In the genomic region with DNA sequence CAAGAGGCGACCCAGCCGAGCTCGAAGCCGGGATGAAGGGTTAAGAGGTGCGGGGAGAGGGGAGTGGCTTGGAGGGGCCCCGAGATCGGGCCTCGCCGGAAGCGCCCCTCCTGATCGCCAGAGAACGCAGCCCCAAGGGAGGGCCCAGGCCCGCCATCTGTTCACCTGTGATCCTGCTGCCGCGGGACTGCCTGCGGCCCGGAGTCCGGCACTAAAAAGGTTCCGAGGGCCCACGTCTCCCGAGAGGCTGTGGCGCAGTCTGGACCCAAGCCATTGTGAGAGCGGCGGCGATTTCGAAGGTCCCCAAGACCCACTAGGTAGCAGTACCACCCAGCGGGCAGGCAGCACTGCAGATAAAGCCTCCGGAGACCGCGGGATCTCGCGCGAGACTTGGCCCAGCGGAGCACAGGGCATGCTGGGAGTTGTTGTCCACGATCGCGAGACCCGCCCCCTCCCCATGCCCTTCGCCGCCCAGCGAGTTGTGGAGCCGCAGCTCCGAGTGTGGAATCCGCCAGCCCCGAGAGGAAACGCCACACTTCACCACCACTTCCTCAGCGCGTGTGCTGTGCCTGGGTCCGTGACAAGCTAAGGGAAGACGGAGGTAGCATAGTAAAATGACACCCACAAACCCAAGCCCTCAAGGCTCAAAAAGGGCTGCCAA, we compare ENCODE assay signal across 8 cellular contexts. TPM values are rescaled to one million over a fixed set of nuclear protein-coding genes. Genes with fewer than 3 reads are reported as not detected.
DNase-seq lines count a peak whose midpoint lies in the region; TF ChIP-seq lines count a peak whose summit lies in the region.

A gene with protein sequence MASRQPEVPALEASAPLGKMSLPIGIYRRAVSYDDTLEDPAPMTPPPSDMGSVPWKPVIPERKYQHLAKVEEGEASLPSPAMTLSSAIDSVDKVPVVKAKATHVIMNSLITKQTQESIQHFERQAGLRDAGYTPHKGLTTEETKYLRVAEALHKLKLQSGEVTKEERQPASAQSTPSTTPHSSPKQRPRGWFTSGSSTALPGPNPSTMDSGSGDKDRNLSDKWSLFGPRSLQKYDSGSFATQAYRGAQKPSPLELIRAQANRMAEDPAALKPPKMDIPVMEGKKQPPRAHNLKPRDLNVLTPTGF (minus strand): TSS at position 328 of the 661 bp plus-strand sequence. CDS start 2,256 bp downstream, outside the sequence.

- H3K4me3 Mint-ChIP-seq in neural progenitor cell = peak within 1 kb of the TSS; percentile 97

- H3K36me3 Mint-ChIP-seq in neural progenitor cell = peaks cover 13% of the 10 kb centered on the region

- TF ChIP-seq CTCF in MM.1S (IDR thresholded peaks at IDR 0.05; ENCODE audit: low read length) (peak; percentile 36), foreskin fibroblast (IDR thresholded peaks at IDR 0.05; ENCODE audit: low read depth, low read length) (no peak), neural progenitor cell (IDR thresholded peaks at IDR 0.05) (peak; percentile 10)

- H3K9me3 Mint-ChIP-seq in neural progenitor cell = no peaks in the 10 kb centered on the region

- 0 out of 2 replicates have a peak, but pooled peaks cover 5% of the 10 kb centered on the region for H3K4me1 ChIP-seq in MM.1S (ENCODE audit: low read length)
- no peaks in the 10 kb centered on the region for H3K4me1 ChIP-seq in neural progenitor cell

- H3F3A ChIP-seq in MM.1S (ENCODE audit: insufficient read depth, low read length) (no peaks in the 10 kb centered on the region; the same call in 1 of the 2 replicates), neural progenitor cell (ENCODE audit: low read depth) (no peaks in the 10 kb centered on the region)

- H3K4me2 ChIP-seq in MM.1S (ENCODE audit: low read depth, low read length) (peak within 1 kb of the TSS; percentile 77), neural progenitor cell (peak within 1 kb of the TSS; percentile 75)

- H3K9me2 ChIP-seq in MM.1S (replicated peaks; ENCODE audit: insufficient read depth, low read length) = no peaks in the 10 kb centered on the region

- peaks cover 8% of the 10 kb centered on the region for H3K27me3 Mint-ChIP-seq in neural progenitor cell (ENCODE audit: insufficient read depth, low read depth)

- H3K9ac ChIP-seq in MM.1S (ENCODE audit: low read length) (peak within 1 kb of the TSS; percentile 79), neural progenitor cell (peak within 1 kb of the TSS; percentile 84)

- H3K36me3 ChIP-seq in MM.1S (replicated peaks; ENCODE audit: insufficient read depth, low read length) = no peaks in the 10 kb centered on the region
- no peaks in the 10 kb centered on the region for H3K36me3 ChIP-seq in neural progenitor cell

- peak; percentile 60 for DNase-seq in GF-D8 (lab: John Stamatoyannopoulos, UW)
- DNase-seq in HCEC 1CT = peak; percentile 82
- DNase-seq in MM.1S = peak; percentile 95
- DNase-seq in SIG-M5 (lab: John Stamatoyannopoulos, UW) = peak; percentile 30
- DNase-seq in activated gamma-delta T cell treated with Interleukin-2 at 50 U/mL for 16 hours = peak; percentile 93
- DNase-seq in foreskin fibroblast = peak; percentile 89 to 96
- DNase-seq in neural progenitor cell (ENCODE audit: low spot score) = peak; percentile 92
- peak; percentile 81 for DNase-seq in stromal cell of bone marrow (ENCODE audit: low read depth)

- H4K20me1 ChIP-seq in MM.1S (ENCODE audit: insufficient read depth, low read length) (no peaks in the 10 kb centered on the region), neural progenitor cell (ENCODE audit: low read depth) (peaks cover 43% of the 10 kb centered on the region)

- H2AFZ ChIP-seq in MM.1S (ENCODE audit: low read length) = peak within 1 kb of the TSS; percentile 86
- H2AFZ ChIP-seq in neural progenitor cell (replicated peaks) = peak within 1 kb of the TSS; percentile 82

- H3K4me3 ChIP-seq in MM.1S (ENCODE audit: low read length) (peak within 1 kb of the TSS; percentile 95), foreskin fibroblast (ENCODE audit: low read depth in 1 of 2, low read length in 2 of 2) (peak within 1 kb of the TSS; percentile 93 to 95), neural progenitor cell (peak within 1 kb of the TSS; percentile 90)

- peak within 1 kb of the TSS; percentile 96 for H3K27ac Mint-ChIP-seq in neural progenitor cell

- H3K79me2 ChIP-seq in MM.1S (ENCODE audit: low read length) (peaks cover 30% of the 10 kb centered on the region), neural progenitor cell (ENCODE audit: low read depth) (peaks cover 48% of the 10 kb centered on the region)

- H3K9me3 ChIP-seq in MM.1S (replicated peaks; ENCODE audit: insufficient read depth, low read length) (no peaks in the 10 kb centered on the region), neural progenitor cell (ENCODE audit: low read depth) (no peaks in the 10 kb centered on the region)

- no peak within 1 kb of the TSS for H3K27ac ChIP-seq in MM.1S (ENCODE audit: low read length)
- H3K27ac ChIP-seq in neural progenitor cell = no peak within 1 kb of the TSS

- H3K27me3 ChIP-seq in MM.1S (replicated peaks; ENCODE audit: insufficient read depth, low read length) = peaks cover 17% of the 10 kb centered on the region
- H3K27me3 ChIP-seq in neural progenitor cell = peaks cover 50% of the 10 kb centered on the region

- peaks cover 8% of the 10 kb centered on the region for H3K4me1 Mint-ChIP-seq in neural progenitor cell

RNA-seq across cellular contexts. Expression of the gene that starts here (rescaled TPM):
- total RNA-seq in neural progenitor cell (ENCODE audit: low replicate concordance) = 116 and 126 TPM in 2 replicates

Comparison
In these comparisons a context has a peak if more than half of its experiments do, and no peak if none do; other contexts are left out.
1. DNase-seq: peak in every context shown above with its lines; median percentile 95 in MM.1S; 93 in activated gamma-delta T cell treated with Interleukin-2 at 50 U/mL for 16 hours; 92 in foreskin fibroblast; 92 in neural progenitor cell; 82 in HCEC 1CT; 81 in stromal cell of bone marrow; 60 in GF-D8; 30 in SIG-M5.